18 cellular contexts compared by ENCODE assay signal in genomic region chr11:129944696-129945095, GRCh38. TPM values are rescaled to one million over a fixed set of nuclear protein-coding genes. Genes with fewer than 3 reads are reported as not detected.
DNase-seq lines count a peak whose midpoint lies in the region; ATAC-seq and TF ChIP-seq lines count a peak whose summit lies in the region.
"Had no signal": no experiment of that assay in that cellular context is flagged by ENCODE, and none has a peak within 500 bp of the region (broad histone marks: within the 10 kb centered on the region; RNA-seq: fewer than 3 reads in every experiment).

No MANE protein-coding gene starts in this region.

- peak overlapping the region; percentile 76 for H3K4me2 ChIP-seq in OCI-LY1 (ENCODE audit: low read length)
- peak overlapping the region; percentile 91 for H3K4me2 ChIP-seq in SU-DHL-6 (ENCODE audit: low read depth, low read length, poor library complexity, severe bottlenecking)
- no peak overlapping the region for H3K4me2 ChIP-seq in osteoblast (ENCODE audit: insufficient read depth, low read length)
- H3K4me2 ChIP-seq: A549 had no signal

- intact Hi-C loops in Caco-2 (cut with micrococcal nuclease; ENCODE audit: unreplicated experiment), result no loop called here

- H3K9me3 Mint-ChIP-seq in Caco-2 (ENCODE audit: unreplicated experiment), result no peaks in the 10 kb centered on the region
- H3K9me3 Mint-ChIP-seq: CD4-positive, alpha-beta T cell; CD8-positive, alpha-beta T cell had no signal

- no peaks in the 10 kb centered on the region for H3K27me3 Mint-ChIP-seq in Caco-2 (ENCODE audit: insufficient read depth, unreplicated experiment)
- H3K27me3 Mint-ChIP-seq: B cell; CD4-positive, alpha-beta T cell had no signal

- H3K4me1 Mint-ChIP-seq in Caco-2 (ENCODE audit: low read depth, unreplicated experiment), result peaks cover 46% of the 10 kb centered on the region

- TF ChIP-seq CTCF in Caco-2 (IDR thresholded peaks at IDR 0.05; ENCODE audit: insufficient read depth in 1 of 2, low read depth in 1 of 2, low read length in 1 of 2, severe bottlenecking in 1 of 2, unreplicated experiment in 1 of 2) (no peak), OCI-LY1 (IDR thresholded peaks at IDR 0.05; ENCODE audit: low read length) (no peak), SU-DHL-6 (IDR thresholded peaks at IDR 0.05; ENCODE audit: insufficient read depth, low read length, poor library complexity, severe bottlenecking) (no peak), osteoblast (IDR thresholded peaks at IDR 0.05; ENCODE audit: extremely low read depth, low read depth, low read length) (no peak)

- no peak for ATAC-seq in GM18502 (IDR thresholded peaks at IDR 0.05; ENCODE audit: poor library complexity, unreplicated experiment)
- ATAC-seq in HG02852 (IDR thresholded peaks at IDR 0.05; ENCODE audit: unreplicated experiment), result no peak
- ATAC-seq: A549; CD8-positive, alpha-beta T cell; GM12878 had no signal

- H3K9ac ChIP-seq in OCI-LY1 (ENCODE audit: low read length), result no peak overlapping the region; the same call in 1 of the 2 replicates
- no peak overlapping the region for H3K9ac ChIP-seq in SU-DHL-6 (ENCODE audit: low read length)
- H3K9ac ChIP-seq: BLaER1 treated with 17β-estradiol and CSF1 and Interleukin-3, amounts not matched to agents 10 nM and 100 nM had no signal

- peak overlapping the region; percentile 90 for H3K27ac Mint-ChIP-seq in Caco-2 (ENCODE audit: unreplicated experiment)
- H3K27ac Mint-ChIP-seq: B cell; CD4-positive, alpha-beta T cell; CD8-positive, alpha-beta T cell had no signal

- H2AFZ ChIP-seq in OCI-LY1 (ENCODE audit: low read length) (no peak overlapping the region), SU-DHL-6 (ENCODE audit: low read depth, low read length, severe bottlenecking) (no peak overlapping the region), osteoblast (ENCODE audit: low read length) (no peak overlapping the region)

- no peaks in the 10 kb centered on the region for H3K9me2 ChIP-seq in OCI-LY1 (ENCODE audit: low read depth, low read length)
- no peaks in the 10 kb centered on the region for H3K9me2 ChIP-seq in SU-DHL-6 (replicated peaks; ENCODE audit: insufficient read depth, low read length)

- H3K27ac ChIP-seq in OCI-LY1 (ENCODE audit: low read depth, low read length, poor library complexity, severe bottlenecking) (peak overlapping the region; percentile 100), SU-DHL-6 (ENCODE audit: low read depth, low read length) (no peak overlapping the region), osteoblast (ENCODE audit: low read depth, low read length) (no peak overlapping the region)
- H3K27ac ChIP-seq: 22Rv1, A549, C4-2B had no signal

- H3K4me3 Mint-ChIP-seq in Caco-2 (ENCODE audit: unreplicated experiment), result no peak overlapping the region
- H3K4me3 Mint-ChIP-seq: B cell; CD4-positive, alpha-beta T cell; CD8-positive, alpha-beta T cell had no signal

- H3K36me3 ChIP-seq in Caco-2 (ENCODE audit: control insufficient read depth, insufficient read depth, low read length) (no peaks in the 10 kb centered on the region), OCI-LY1 (ENCODE audit: insufficient read depth, low read length) (peaks cover 58% of the 10 kb centered on the region), SU-DHL-6 (ENCODE audit: low read length) (peaks cover 18% of the 10 kb centered on the region; the same call in 1 of the 2 replicates), osteoblast (ENCODE audit: insufficient read depth, low read length) (peaks cover 11% of the 10 kb centered on the region)

- H3K9me3 ChIP-seq in Caco-2, result no peaks in the 10 kb centered on the region
- no peaks in the 10 kb centered on the region for H3K9me3 ChIP-seq in OCI-LY1 (ENCODE audit: low read length)
- H3K9me3 ChIP-seq in SU-DHL-6 (ENCODE audit: insufficient read depth, low read length), result no peaks in the 10 kb centered on the region
- H3K9me3 ChIP-seq in osteoblast (ENCODE audit: low read depth, low read length), result no peaks in the 10 kb centered on the region
- H3K9me3 ChIP-seq: A549 had no signal

- BruUV-seq in Caco-2 (replicated peaks; lab: Mats Ljungman, UMichigan), result no TSS peak

- POLR2A ChIA-PET in Caco-2 (lab: Charles Lee), result no interaction called here

- H3K4me1 ChIP-seq in Caco-2, result peaks cover 32% of the 10 kb centered on the region
- peaks cover 90% of the 10 kb centered on the region for H3K4me1 ChIP-seq in OCI-LY1 (ENCODE audit: insufficient read depth, low read length, severe bottlenecking)
- no peaks in the 10 kb centered on the region for H3K4me1 ChIP-seq in osteoblast (ENCODE audit: insufficient read depth, low read length)
- H3K4me1 ChIP-seq: A549 had no signal

- peaks cover 17% of the 10 kb centered on the region for H3K36me3 Mint-ChIP-seq in Caco-2 (ENCODE audit: insufficient read depth, unreplicated experiment)

- no peaks in the 10 kb centered on the region for H3K27me3 ChIP-seq in Caco-2 (replicated peaks; ENCODE audit: control insufficient read depth, insufficient read depth, low read length)
- no peaks in the 10 kb centered on the region for H3K27me3 ChIP-seq in OCI-LY1 (ENCODE audit: insufficient read depth, low read length)
- H3K27me3 ChIP-seq in SU-DHL-6 (ENCODE audit: low read length), result no peaks in the 10 kb centered on the region
- H3K27me3 ChIP-seq in osteoblast (ENCODE audit: insufficient read depth, low read length), result no peaks in the 10 kb centered on the region
- H3K27me3 ChIP-seq: BLaER1 treated with 17β-estradiol and CSF1 and Interleukin-3, amounts not matched to agents 10 nM and 100 nM had no signal

- CTCF ChIA-PET in Caco-2 (lab: Charles Lee), result interaction anchor here (1.0 kb wide), 1 partner anchor 188 kb away, joined by 4 read pairs; no protein-coding TSS in a partner anchor

- H3F3A ChIP-seq in OCI-LY1 (ENCODE audit: insufficient read depth, low read length) (no peaks in the 10 kb centered on the region), SU-DHL-6 (ENCODE audit: insufficient read depth) (peaks cover 13% of the 10 kb centered on the region)

- DNase-seq in Caco-2, result no peak
- DNase-seq in osteoblast (ENCODE audit: insufficient read length, low spot score, missing footprints), result no peak
- DNase-seq: AML-193; CD4-positive, alpha-beta T cell; CD8-positive, alpha-beta T cell; DMS79 treated with DMSO at 0.1 percent for 48 hours; EL; GDM1 had no signal

- H4K20me1 ChIP-seq in OCI-LY1 (ENCODE audit: insufficient read depth, low read length) (no peaks in the 10 kb centered on the region), SU-DHL-6 (ENCODE audit: low read depth, low read length) (no peaks in the 10 kb centered on the region), osteoblast (ENCODE audit: insufficient read depth, low read length) (no peaks in the 10 kb centered on the region)
- H4K20me1 ChIP-seq: BLaER1 treated with 17β-estradiol and CSF1 and Interleukin-3, amounts not matched to agents 10 nM and 100 nM had no signal

- peaks cover 46% of the 10 kb centered on the region for H3K79me2 ChIP-seq in OCI-LY1 (ENCODE audit: insufficient read depth, low read length)
- peaks cover 58% of the 10 kb centered on the region for H3K79me2 ChIP-seq in SU-DHL-6 (ENCODE audit: insufficient read depth, low read length)
- H3K79me2 ChIP-seq in osteoblast (ENCODE audit: insufficient read depth, low read length), result no peaks in the 10 kb centered on the region

- no peak overlapping the region for H3K4me3 ChIP-seq in Caco-2 (ENCODE audit: low read depth, low read length)
- peak overlapping the region; percentile 78 for H3K4me3 ChIP-seq in OCI-LY1 (ENCODE audit: low read depth, low read length, poor library complexity, severe bottlenecking)
- H3K4me3 ChIP-seq in SU-DHL-6 (ENCODE audit: insufficient read depth, low read length, poor library complexity, severe bottlenecking), result no peak overlapping the region
- H3K4me3 ChIP-seq in osteoblast (ENCODE audit: insufficient read depth, low read length), result no peak overlapping the region
- H3K4me3 ChIP-seq: A549; BLaER1 treated with 17β-estradiol and CSF1 and Interleukin-3, amounts not matched to agents 10 nM and 100 nM; GM12878 had no signal

RNA-seq across cellular contexts. Expression of gene NFRKB, which starts 49.3 kb away (rescaled TPM):
- total RNA-seq in Caco-2 (2022) (101 and 104 TPM in 2 replicates), osteoblast (15.2 and 18.9 TPM in 2 replicates)

RNA-seq across cellular contexts. Expression of gene PRDM10, which starts 57.9 kb away (rescaled TPM):
- 11.8 and 12.0 TPM in 2 replicates for total RNA-seq in Caco-2 (2022)
- total RNA-seq in osteoblast, result 8.0 and 8.8 TPM in 2 replicates
